8 cellular contexts compared by ENCODE assay signal in genomic region chr14:21264025-21264801, GRCh38. TPM values are rescaled to one million over a fixed set of nuclear protein-coding genes. Genes with fewer than 3 reads are reported as not detected.
DNase-seq lines count a peak whose midpoint lies in the region; ATAC-seq and TF ChIP-seq lines count a peak whose summit lies in the region.

No MANE protein-coding gene starts in this region.

- ATAC-seq in GM21423 (IDR thresholded peaks at IDR 0.05; ENCODE audit: unreplicated experiment) = peak; percentile 60

- H3K4me3 ChIP-seq in liver (ENCODE audit: low read depth in 1 of 3, low read length in 3 of 3) = no peak overlapping the region
- no peak overlapping the region for H3K4me3 ChIP-seq in SJCRH30

- H3K9me3 ChIP-seq in liver (ENCODE audit: control insufficient read depth in 4 of 4, low read length in 3 of 4) (no peaks in the 10 kb centered on the region), SJCRH30 (replicated peaks) (no peaks in the 10 kb centered on the region)

- TF ChIP-seq RAD21 in liver (IDR thresholded peaks at IDR 0.05) = no peak

- H3K4me1 ChIP-seq in liver (ENCODE audit: control insufficient read depth in 4 of 4, insufficient read depth in 4 of 4, low read length in 3 of 4) = peaks cover 18 to 48% (median 36%) of the 10 kb centered on the region in 4 donors
- peaks cover 16% of the 10 kb centered on the region for H3K4me1 ChIP-seq in SJCRH30

- H3K27ac ChIP-seq in adipose tissue (ENCODE audit: low read depth, low read length) = peak overlapping the region; percentile 55
- H3K27ac ChIP-seq in liver (ENCODE audit: low read depth in 1 of 2, low read length in 2 of 2) = peak overlapping the region; percentile 67 to 78
- H3K27ac ChIP-seq in SJCRH30 = no peak overlapping the region

- H3K36me3 ChIP-seq in liver (ENCODE audit: control insufficient read depth in 4 of 4, insufficient read depth in 3 of 4, low read depth in 1 of 4, low read length in 3 of 4) (peaks cover 11 to 45% (median 34%) of the 10 kb centered on the region in 4 donors), SJCRH30 (peaks cover 91% of the 10 kb centered on the region)

- WGBS in adipose tissue, 3 donors = 41 to 44% (median 44%) methylated on average over 4 of the region's 4 CpGs
- WGBS in liver = 45% methylated on average over 4 of the region's 4 CpGs

- DNase-seq in EH (ENCODE audit: low read depth) (peak; percentile 80), HS-27A (ENCODE audit: low read depth) (peak; percentile 63), SJCRH30 (no peak), midbrain (lab: John Stamatoyannopoulos, UW) (no peak), UCSD-AML1 (lab: John Stamatoyannopoulos, UW; ENCODE audit: unreplicated experiment) (no peak)

- no peak for TF ChIP-seq CTCF in liver (IDR thresholded peaks at IDR 0.05; ENCODE audit: low read depth, low read length, missing input control)

- H3K27me3 ChIP-seq in liver (ENCODE audit: control insufficient read depth in 4 of 4, insufficient read depth in 4 of 4, low read length in 3 of 4) = no peaks in the 10 kb centered on the region
- no peaks in the 10 kb centered on the region for H3K27me3 ChIP-seq in SJCRH30

- no peak overlapping the region for H3K9ac ChIP-seq in liver (ENCODE audit: low read depth in 1 of 2, low read length in 2 of 2)

TF ChIP-seq in liver, 16 proteins besides CTCF, POLR2A, EP300 and RAD21:
- no peak for TF ChIP-seq MAX (IDR thresholded peaks at IDR 0.05)
- TF ChIP-seq JUND (IDR thresholded peaks at IDR 0.05) = peak; percentile 70 to 72
- TF ChIP-seq ZBTB33 (IDR thresholded peaks at IDR 0.05) = no peak
- TF ChIP-seq, protein P1, sequence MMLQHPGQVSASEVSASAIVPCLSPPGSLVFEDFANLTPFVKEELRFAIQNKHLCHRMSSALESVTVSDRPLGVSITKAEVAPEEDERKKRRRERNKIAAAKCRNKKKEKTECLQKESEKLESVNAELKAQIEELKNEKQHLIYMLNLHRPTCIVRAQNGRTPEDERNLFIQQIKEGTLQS (IDR thresholded peaks at IDR 0.05) = peak; percentile 35

RNA-seq across cellular contexts. Expression of gene HNRNPC, which starts 5.0 kb away (rescaled TPM):
- polyA plus RNA-seq in adipose tissue = 100 to 1,000 TPM; 263 to 524 (median 375) TPM
- 100 to 1,000 TPM; 286 to 384 TPM for total RNA-seq in liver
- 100 to 1,000 TPM; 119 to 254 TPM for polyA plus RNA-seq in liver
- 1,205 and 1,219 TPM in 2 replicates for total RNA-seq in SJCRH30 (2014; rRNA removed; shearing (Covaris generic))

RNA-seq across cellular contexts. Expression of gene RPGRIP1, which starts 15.7 kb away (rescaled TPM):
- polyA plus RNA-seq in adipose tissue (under 1 TPM; 0.07 to 0.45 (median 0.15) TPM), liver (under 1 TPM; 0.27 to 0.38 TPM)
- 1 to 10 TPM in 1 of 2 donors, under 1 TPM in 1; 0.42 to 1.3 TPM for total RNA-seq in liver
- total RNA-seq in SJCRH30 (2014; rRNA removed; shearing (Covaris generic)) = not detected in 2 replicates

Comparison
In these comparisons a context has a peak if more than half of its experiments do, and no peak if none do; other contexts are left out.
1. DNase-seq: peak in EH (single experiment) and HS-27A (single experiment); none in SJCRH30 (0 of 2), midbrain (single experiment) and UCSD-AML1 (single experiment).